Comparison of ENCODE assay signal across 1 cellular context in the genomic region with DNA sequence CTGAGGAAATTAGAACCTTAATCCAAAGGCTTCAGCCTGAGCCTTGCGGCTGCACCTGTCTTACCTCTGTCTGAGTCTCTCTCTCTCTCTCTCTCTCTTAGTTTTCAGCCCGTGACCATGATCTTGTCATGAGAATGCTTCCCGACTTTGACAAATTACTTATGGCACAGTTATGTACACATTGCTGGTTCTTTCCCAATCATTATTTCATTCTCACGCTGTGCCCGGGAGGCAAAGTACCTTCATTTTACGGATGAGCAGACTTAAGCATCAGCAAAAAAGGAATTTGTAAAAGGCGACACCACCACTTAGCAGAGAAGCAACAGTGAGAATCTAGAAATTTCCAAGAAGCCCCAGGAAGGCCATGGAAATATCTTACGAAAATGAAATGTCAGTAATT.
A peak's percentile ranks its signal among the peaks of the same experiment; 100 is the strongest.
TF ChIP-seq lines count a peak whose summit lies in the region.

No MANE protein-coding gene starts in this region.

TF ChIP-seq in neural cell, 6 proteins besides CTCF, POLR2A, EP300 and RAD21 (continued from another document):
- TF ChIP-seq REST (IDR thresholded peaks at IDR 0.05; ENCODE audit: borderline replicate concordance) (peak; percentile 92), POLR2AphosphoS5 (IDR thresholded peaks at IDR 0.05) (peak; percentile 61)
